Comparison of ENCODE assay signal across 8 cellular contexts in the genomic region with DNA sequence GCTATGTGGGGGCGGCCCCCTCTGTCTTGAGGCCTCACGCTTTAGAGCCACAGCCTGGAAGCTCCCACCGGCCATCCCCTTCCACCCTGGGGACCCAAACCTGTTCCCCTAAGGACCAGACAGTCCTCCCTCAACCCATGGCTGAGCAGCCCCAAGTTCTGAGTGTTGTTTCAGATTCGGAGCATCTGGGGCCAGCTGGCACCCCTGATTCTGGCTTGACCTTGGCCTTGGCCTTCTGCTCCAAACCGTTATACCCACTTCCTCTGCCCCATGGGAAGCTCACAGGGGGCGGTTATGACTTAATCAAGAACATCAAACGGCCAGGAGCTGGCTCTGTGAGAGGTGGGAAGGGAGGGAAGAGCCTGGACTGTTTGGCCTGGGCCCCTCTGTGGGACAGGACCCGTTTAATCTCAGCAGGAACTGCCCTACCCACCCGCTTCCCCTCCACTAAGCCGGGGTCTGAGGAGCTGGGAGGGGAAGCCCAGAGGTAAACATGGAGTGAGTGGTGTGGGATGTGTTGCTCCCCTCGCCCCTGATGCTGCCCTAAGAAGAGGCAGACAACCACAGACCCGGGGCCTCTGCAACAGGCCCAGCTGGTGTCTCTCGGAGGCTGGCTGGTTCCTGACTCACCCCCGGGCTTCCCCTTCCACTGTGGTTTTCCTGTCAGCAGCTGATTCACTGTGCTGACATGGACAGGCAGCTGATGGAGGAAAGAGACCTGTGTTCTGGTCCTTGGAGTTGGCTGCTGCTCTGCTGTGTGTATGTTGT. TPM values are rescaled to one million over a fixed set of nuclear protein-coding genes. Genes with fewer than 3 reads are reported as not detected.
DNase-seq lines count a peak whose midpoint lies in the region; ATAC-seq and TF ChIP-seq lines count a peak whose summit lies in the region.

No MANE protein-coding gene starts in this region.

- no TSS peak for BruUV-seq in PC-3 (replicated peaks; lab: Mats Ljungman, UMichigan)

- H3K27me3 Mint-ChIP-seq in activated T-helper 1 cell treated with anti-CD3 and anti-CD28 coated beads, Interleukin-12 subunit alpha, Interleukin-12 subunit beta, Interleukin-2, Interleukin-4 antibody, amounts not matched to agents 30 ng/mL and 10 ng/mL and 1 ng/mL, durations not matched to agents 14 hours and 24 hours and 36 hours (ENCODE audit: insufficient read depth): no peaks in the 10 kb centered on the region

- H3K9ac ChIP-seq in PC-3 (ENCODE audit: low read length) (no peak overlapping the region), rectal smooth muscle tissue (ENCODE audit: low read length) (no peak overlapping the region)

- TF ChIP-seq CTCF in PC-3 (conservative IDR thresholded peaks at IDR 0.05; ENCODE audit: low read depth, low read length): no peak
- TF ChIP-seq CTCF in fibroblast of the aortic adventitia (IDR thresholded peaks at IDR 0.05; ENCODE audit: insufficient read depth, low read length): no peak
- no peak for TF ChIP-seq CTCF in vagina (IDR thresholded peaks at IDR 0.05)

- peaks cover 57% of the 10 kb centered on the region for H3K36me3 Mint-ChIP-seq in activated T-helper 1 cell treated with anti-CD3 and anti-CD28 coated beads, Interleukin-12 subunit alpha, Interleukin-12 subunit beta, Interleukin-2, Interleukin-4 antibody, amounts not matched to agents 30 ng/mL and 10 ng/mL and 1 ng/mL, durations not matched to agents 14 hours and 24 hours and 36 hours (ENCODE audit: low read depth)

- ATAC-seq in GM18498 (IDR thresholded peaks at IDR 0.05; ENCODE audit: unreplicated experiment) (peak; percentile 38), HG02840 (IDR thresholded peaks at IDR 0.05; ENCODE audit: low FRiP score, unreplicated experiment) (peak; percentile 45), PC-3 (peak; percentile 56)

- H3K4me1 Mint-ChIP-seq in activated T-helper 1 cell treated with anti-CD3 and anti-CD28 coated beads, Interleukin-12 subunit alpha, Interleukin-12 subunit beta, Interleukin-2, Interleukin-4 antibody, amounts not matched to agents 30 ng/mL and 10 ng/mL and 1 ng/mL, durations not matched to agents 14 hours and 24 hours and 36 hours (ENCODE audit: low read depth): peaks cover 73% of the 10 kb centered on the region

- H4K20me1 ChIP-seq in PC-3 (ENCODE audit: low read length): no peaks in the 10 kb centered on the region

- no peak for TF ChIP-seq POLR2A in vagina (IDR thresholded peaks at IDR 0.05)

- no peaks in the 10 kb centered on the region for H3K9me3 ChIP-seq in PC-3 (ENCODE audit: low read length)
- H3K9me3 ChIP-seq in vagina: no peaks in the 10 kb centered on the region

- CTCF ChIA-PET in PC-3 (lab: Charles Lee): interaction anchor here (0.6 kb wide), 1 partner anchor 1201 kb away, joined by 3 read pairs; no protein-coding TSS in a partner anchor

- H3K9me3 Mint-ChIP-seq in activated T-helper 1 cell treated with anti-CD3 and anti-CD28 coated beads, Interleukin-12 subunit alpha, Interleukin-12 subunit beta, Interleukin-2, Interleukin-4 antibody, amounts not matched to agents 30 ng/mL and 10 ng/mL and 1 ng/mL, durations not matched to agents 14 hours and 24 hours and 36 hours: no peaks in the 10 kb centered on the region

- H3K9me2 ChIP-seq in PC-3 (replicated peaks; ENCODE audit: low read length): no peaks in the 10 kb centered on the region

- H3K79me2 ChIP-seq in PC-3 (ENCODE audit: low read length): no peaks in the 10 kb centered on the region

- no peak overlapping the region for H2AFZ ChIP-seq in PC-3 (ENCODE audit: low read length)

- no peaks in the 10 kb centered on the region for H3K36me3 ChIP-seq in PC-3 (ENCODE audit: low read depth, low read length)
- no peaks in the 10 kb centered on the region for H3K36me3 ChIP-seq in rectal smooth muscle tissue (ENCODE audit: control insufficient read depth, insufficient read depth, low read length)
- H3K36me3 ChIP-seq in vagina: no peaks in the 10 kb centered on the region

- H3K27me3 ChIP-seq in PC-3 (ENCODE audit: low read length) (no peaks in the 10 kb centered on the region), rectal smooth muscle tissue (ENCODE audit: control insufficient read depth, insufficient read depth, low read length) (no peaks in the 10 kb centered on the region), vagina (no peaks in the 10 kb centered on the region)

- peaks cover 21% of the 10 kb centered on the region for H3K4me1 ChIP-seq in PC-3 (ENCODE audit: insufficient read depth, low read length)
- peaks cover 9% of the 10 kb centered on the region for H3K4me1 ChIP-seq in rectal smooth muscle tissue (ENCODE audit: control insufficient read depth, insufficient read depth, low read length)
- H3K4me1 ChIP-seq in vagina: peaks cover 69% of the 10 kb centered on the region

- H3F3A ChIP-seq in PC-3 (ENCODE audit: low read length, unreplicated experiment): no peaks in the 10 kb centered on the region

- DNase-seq in PC-3 (peak; percentile 81), fibroblast of the aortic adventitia (ENCODE audit: low read depth) (peak; percentile 82), vagina (ENCODE audit: extremely low spot score in 2 of 2) (no peak), iPS-NIHi11 (ENCODE audit: low spot score) (no peak)
- peak; percentile 86 for DNase-seq in activated T-helper 1 cell treated with anti-CD3 and anti-CD28 coated beads, Interleukin-12 subunit alpha, Interleukin-12 subunit beta, Interleukin-2, Interleukin-4 antibody, amounts not matched to agents 30 ng/mL and 10 ng/mL and 1 ng/mL, durations not matched to agents 14 hours and 24 hours and 36 hours (ENCODE audit: low spot score)

- H3K27ac ChIP-seq in PC-3 (ENCODE audit: low read length) (peak overlapping the region; percentile 13; the same call in 1 of the 2 replicates), rectal smooth muscle tissue (ENCODE audit: low read depth, low read length) (no peak overlapping the region), vagina (peak overlapping the region; percentile 71)

- no peak overlapping the region for H3K4me3 ChIP-seq in PC-3 (ENCODE audit: low read length)
- H3K4me3 ChIP-seq in fibroblast of the aortic adventitia (ENCODE audit: low read depth, low read length): no peak overlapping the region
- peak overlapping the region; percentile 25 for H3K4me3 ChIP-seq in rectal smooth muscle tissue (ENCODE audit: low read length)
- H3K4me3 ChIP-seq in vagina: no peak overlapping the region

- H3K27ac Mint-ChIP-seq in activated T-helper 1 cell treated with anti-CD3 and anti-CD28 coated beads, Interleukin-12 subunit alpha, Interleukin-12 subunit beta, Interleukin-2, Interleukin-4 antibody, amounts not matched to agents 30 ng/mL and 10 ng/mL and 1 ng/mL, durations not matched to agents 14 hours and 24 hours and 36 hours: peak overlapping the region; percentile 92

- H3K4me2 ChIP-seq in PC-3 (ENCODE audit: low read length): no peak overlapping the region

- H3K4me3 Mint-ChIP-seq in activated T-helper 1 cell treated with anti-CD3 and anti-CD28 coated beads, Interleukin-12 subunit alpha, Interleukin-12 subunit beta, Interleukin-2, Interleukin-4 antibody, amounts not matched to agents 30 ng/mL and 10 ng/mL and 1 ng/mL, durations not matched to agents 14 hours and 24 hours and 36 hours: peak overlapping the region; percentile 92

- POLR2A ChIA-PET in PC-3 (lab: Charles Lee; ENCODE audit: unreplicated experiment): no interaction called here

- intact Hi-C loops in PC-3 (cut with micrococcal nuclease): no loop called here
- intact Hi-C loops in activated T-helper 1 cell treated with anti-CD3 and anti-CD28 coated beads, Interleukin-12 subunit alpha, Interleukin-12 subunit beta, Interleukin-2, Interleukin-4 antibody, amounts not matched to agents 30 ng/mL and 10 ng/mL and 1 ng/mL, durations not matched to agents 14 hours and 24 hours and 36 hours (cut with micrococcal nuclease): loop anchor here (1.0 to 10.0 kb wide), 5 partner anchors 28 to 1254 kb away; partner anchors contain the start of genes API5 and TSPAN18
- intact Hi-C loops in vagina (cut with DNase I): no loop called here

RNA-seq across cellular contexts. Expression of gene CD82, which starts 3.4 kb away (rescaled TPM):
- total RNA-seq in PC-3 (2014; rRNA removed) (4.3 and 5.0 TPM in 2 replicates), fibroblast of the aortic adventitia (ENCODE audit: low replicate concordance) (2.6 and 4.5 TPM in 2 replicates), vagina (91.6 TPM)
- 499 and 500 TPM in 2 replicates for total RNA-seq in activated T-helper 1 cell treated with anti-CD3 and anti-CD28 coated beads, Interleukin-12 subunit alpha, Interleukin-12 subunit beta, Interleukin-2, Interleukin-4 antibody, amounts not matched to agents 30 ng/mL and 10 ng/mL and 1 ng/mL, durations not matched to agents 14 hours and 24 hours and 36 hours

Comparison
In these comparisons a context has a peak if more than half of its experiments do, and no peak if none do; other contexts are left out.
1. DNase-seq: peak in PC-3 (single experiment), activated T-helper 1 cell treated with anti-CD3 and anti-CD28 coated beads, Interleukin-12 subunit alpha, Interleukin-12 subunit beta, Interleukin-2, Interleukin-4 antibody, amounts not matched to agents 30 ng/mL and 10 ng/mL and 1 ng/mL, durations not matched to agents 14 hours and 24 hours and 36 hours (single experiment) and fibroblast of the aortic adventitia (single experiment); none in vagina (0 of 2) and iPS-NIHi11 (single experiment).
2. RNA of gene CD82, which starts 3.4 kb away (total RNA-seq): 499 to 500 TPM in activated T-helper 1 cell treated with anti-CD3 and anti-CD28 coated beads, Interleukin-12 subunit alpha, Interleukin-12 subunit beta, Interleukin-2, Interleukin-4 antibody, amounts not matched to agents 30 ng/mL and 10 ng/mL and 1 ng/mL, durations not matched to agents 14 hours and 24 hours and 36 hours and 91.6 TPM in vagina (single experiment); 4.3 to 5.0 TPM in PC-3 and 2.6 to 4.5 TPM in fibroblast of the aortic adventitia; every median in the first group is over 10 times any median in the second.
3. Peak in every context shown above with its lines, with median percentiles within 50 percentile points of each other: ATAC-seq.